8 cellular contexts compared by ENCODE assay signal in the genomic region with DNA sequence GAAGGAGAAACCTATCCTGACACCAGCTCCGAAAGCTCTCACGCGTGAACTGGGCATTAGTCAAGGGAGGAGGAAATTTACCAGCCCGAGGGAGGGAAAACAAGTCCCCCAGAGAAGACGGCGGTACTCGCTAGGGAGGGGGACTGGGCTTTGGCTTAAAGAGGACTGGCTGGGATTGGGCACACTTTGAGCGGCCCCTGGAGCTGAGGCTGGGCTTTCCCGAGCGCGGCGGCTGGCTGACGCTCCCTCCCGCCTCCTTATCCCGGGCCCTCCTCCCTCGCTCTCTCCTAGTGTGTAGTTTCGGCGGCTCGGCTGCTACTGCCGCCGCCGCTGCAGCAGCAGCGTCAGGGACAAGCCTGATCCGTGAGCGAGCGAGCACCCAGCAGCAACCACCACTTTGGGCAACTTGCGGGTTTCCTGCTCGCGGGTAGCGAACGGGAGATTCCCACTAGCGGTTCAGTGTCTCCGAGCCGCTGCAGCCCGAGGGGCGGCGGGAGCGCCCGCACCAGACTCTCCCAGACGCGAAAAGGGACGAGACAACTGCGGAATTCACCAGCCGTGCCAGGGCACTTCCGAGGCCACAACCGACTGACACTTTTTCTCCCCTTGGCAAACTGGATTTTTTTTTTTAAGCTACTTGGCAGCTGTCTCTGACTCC. TPM values are rescaled to one million over a fixed set of nuclear protein-coding genes. Genes with fewer than 3 reads are reported as not detected.
DNase-seq lines count a peak whose midpoint lies in the region; ATAC-seq and TF ChIP-seq lines count a peak whose summit lies in the region.

No MANE protein-coding gene starts in this region.

- H3K36me3 ChIP-seq in mammary epithelial cell (ENCODE audit: insufficient read depth, low read length) (no peaks in the 10 kb centered on the region), spleen (no peaks in the 10 kb centered on the region)

- H3K9me3 ChIP-seq in mammary epithelial cell (replicated peaks; ENCODE audit: insufficient read depth, low read length) (no peaks in the 10 kb centered on the region), spleen (peaks cover 0 to 5% (median 0%) of the 10 kb centered on the region in 8 donors)

- intact Hi-C loops in mammary epithelial cell (cut with micrococcal nuclease) (loop anchor here (1.0 to 10.0 kb wide), 8 partner anchors 37 to 1548 kb away; no protein-coding TSS in a partner anchor), spleen (cut with DNase I; ENCODE audit: low total_unique reads) (no loop called here)

- BruUV-seq in mammary epithelial cell (replicated peaks; lab: Mats Ljungman, UMichigan): no TSS peak

- no peaks in the 10 kb centered on the region for H3K9me3 Mint-ChIP-seq in activated CD4-positive, alpha-beta T cell treated with anti-CD3 and anti-CD28 coated beads, Interleukin-2, amount 10 ng/mL, durations not matched to agents 7 days and 5 days

- H3K27me3 ChIP-seq in mammary epithelial cell (ENCODE audit: insufficient read depth, low read length): no peaks in the 10 kb centered on the region
- H3K27me3 ChIP-seq in spleen (replicated peaks in 1 of 7): peaks cover 0 to 82% (median 43%) of the 10 kb centered on the region in 7 donors

- peaks cover 30% of the 10 kb centered on the region for H3K79me2 ChIP-seq in mammary epithelial cell (ENCODE audit: insufficient read depth, low read length)

- no peak for DNase-seq in activated CD4-positive, alpha-beta T cell treated with anti-CD3 and anti-CD28 coated beads, Interleukin-2, amount 10 ng/mL, durations not matched to agents 7 days and 5 days
- no peak for DNase-seq in activated CD4-positive, alpha-beta T cell treated with anti-CD3 and anti-CD28 coated beads, Interleukin-2, amount 50 U/mL, for 48 hours
- DNase-seq in NCI-H2196 (lab: John Stamatoyannopoulos, UW; ENCODE audit: unreplicated experiment): peak; percentile 52
- DNase-seq in mammary epithelial cell: peak; percentile 78
- peak; percentile 47 for DNase-seq in inferior parietal cortex (ENCODE audit: extremely low spot score)
- DNase-seq in spleen: peak; percentile 78
- no peak for DNase-seq in effector CD8-positive, alpha-beta T cell (lab: John Stamatoyannopoulos, UW)

- 3% methylated on average over 22 of the region's 46 CpGs for WGBS in mammary epithelial cell (ENCODE audit: low coverage, missing lambda C conversion rate)
- WGBS in spleen, 5 donors: 0 to 2% (median 1%) methylated on average over 26 to 46 of the region's 46 CpGs

- H3K4me3 ChIP-seq in mammary epithelial cell (replicated peaks in 1 of 3; ENCODE audit: insufficient read depth in 1 of 3, low read depth in 2 of 3, low read length in 3 of 3) (peak overlapping the region; percentile 79 to 89 (median 81)), spleen (peak overlapping the region; percentile 41 to 73 (median 51))

- POLR2A ChIA-PET in activated CD4-positive, alpha-beta T cell treated with anti-CD3 and anti-CD28 coated beads, Interleukin-2, amount 10 ng/mL, durations not matched to agents 7 days and 5 days (lab: Charles Lee): no interaction called here

- no peak for TF ChIP-seq POLR2A in spleen (IDR thresholded peaks at IDR 0.05)

- peaks cover 23% of the 10 kb centered on the region for H3K4me1 Mint-ChIP-seq in activated CD4-positive, alpha-beta T cell treated with anti-CD3 and anti-CD28 coated beads, Interleukin-2, amount 10 ng/mL, durations not matched to agents 7 days and 5 days

- H3K27me3 Mint-ChIP-seq in activated CD4-positive, alpha-beta T cell treated with anti-CD3 and anti-CD28 coated beads, Interleukin-2, amount 10 ng/mL, durations not matched to agents 7 days and 5 days: peaks cover 56% of the 10 kb centered on the region

- CTCF ChIA-PET in activated CD4-positive, alpha-beta T cell treated with anti-CD3 and anti-CD28 coated beads, Interleukin-2, amount 10 ng/mL, durations not matched to agents 7 days and 5 days (lab: Charles Lee): no interaction called here
- CTCF ChIA-PET in mammary epithelial cell (lab: Charles Lee; ENCODE audit: low non-redundant PET): interaction anchor here (0.5 kb wide), 1 partner anchor 357 kb away, joined by 3 read pairs; no protein-coding TSS in a partner anchor

- H3K4me1 ChIP-seq in mammary epithelial cell (ENCODE audit: insufficient read depth, low read length) (peaks cover 36% of the 10 kb centered on the region), spleen (peaks cover 8 to 68% (median 22%) of the 10 kb centered on the region in 6 donors)

- TF ChIP-seq CTCF in mammary epithelial cell (conservative IDR thresholded peaks at IDR 0.05 in 1 of 2, IDR thresholded peaks at IDR 0.05 in 1 of 2; ENCODE audit: extremely low read depth in 1 of 2, insufficient read depth in 1 of 2, low read depth in 1 of 2, low read length in 2 of 2) (no peak), spleen (IDR thresholded peaks at IDR 0.05 in 8 of 11, conservative IDR thresholded peaks at IDR 0.05 in 3 of 11) (no peak)

- H3K27ac ChIP-seq in mammary epithelial cell (ENCODE audit: insufficient read depth, low read depth, low read length) (peak overlapping the region; percentile 35), spleen (peak overlapping the region in 7 of 8 donors; percentile 66 to 87 (median 82))

- H3K36me3 Mint-ChIP-seq in activated CD4-positive, alpha-beta T cell treated with anti-CD3 and anti-CD28 coated beads, Interleukin-2, amount 10 ng/mL, durations not matched to agents 7 days and 5 days (ENCODE audit: low read depth): peaks cover 6% of the 10 kb centered on the region

- no peak for ATAC-seq in GM18858 (IDR thresholded peaks at IDR 0.05; ENCODE audit: unreplicated experiment)

- H2AFZ ChIP-seq in mammary epithelial cell (ENCODE audit: low read depth, low read length): peak overlapping the region; percentile 95

- H3K4me2 ChIP-seq in mammary epithelial cell (ENCODE audit: insufficient read depth, low read depth, low read length): peak overlapping the region; percentile 99

- H3K9ac ChIP-seq in mammary epithelial cell (ENCODE audit: insufficient read depth, low read length): peak overlapping the region; percentile 58

- peak overlapping the region; percentile 47 for H3K4me3 Mint-ChIP-seq in activated CD4-positive, alpha-beta T cell treated with anti-CD3 and anti-CD28 coated beads, Interleukin-2, amount 10 ng/mL, durations not matched to agents 7 days and 5 days

- no peaks in the 10 kb centered on the region for H4K20me1 ChIP-seq in mammary epithelial cell (ENCODE audit: insufficient read depth, low read length)

- H3K27ac Mint-ChIP-seq in activated CD4-positive, alpha-beta T cell treated with anti-CD3 and anti-CD28 coated beads, Interleukin-2, amount 10 ng/mL, durations not matched to agents 7 days and 5 days: peak overlapping the region; percentile 84

- in situ Hi-C loops in mammary epithelial cell (cut with MboI; ENCODE audit: low sequenced_read_pairs in 2 of 2): loop anchor here (5.0 to 25.0 kb wide), 6 partner anchors 38 to 955 kb away; no protein-coding TSS in a partner anchor

- dilution Hi-C loops in mammary epithelial cell (cut with HindIII; ENCODE audit: low sequenced_read_pairs): no loop called here

RNA-seq across cellular contexts. Expression of a gene that starts 0.7 kb away (rescaled TPM):
- not detected for total RNA-seq in activated CD4-positive, alpha-beta T cell treated with anti-CD3 and anti-CD28 coated beads, Interleukin-2, amount 10 ng/mL, durations not matched to agents 7 days and 5 days
- total RNA-seq in mammary epithelial cell (10 to 100 TPM; 22.6 to 94.5 TPM), spleen (100 to 1,000 TPM in 5 of 7 donors, 10 to 100 TPM in 2; 38.7 to 116 (median 103) TPM)
- polyA plus RNA-seq in mammary epithelial cell (15.1 TPM), spleen (1 to 10 TPM in 2 of 3 donors, under 1 TPM in 1; 0.86 to 3.9 (median 1.0) TPM)
- polyA minus RNA-seq in mammary epithelial cell: 40.4 TPM

Comparison
In these comparisons a context has a peak if more than half of its experiments do, and no peak if none do; other contexts are left out.
1. DNase-seq: peak in NCI-H2196 (single experiment), mammary epithelial cell (single experiment), inferior parietal cortex (single experiment) and spleen (single experiment); none in activated CD4-positive, alpha-beta T cell treated with anti-CD3 and anti-CD28 coated beads, Interleukin-2, amount 10 ng/mL, durations not matched to agents 7 days and 5 days (single experiment), activated CD4-positive, alpha-beta T cell treated with anti-CD3 and anti-CD28 coated beads, Interleukin-2, amount 50 U/mL, for 48 hours (0 of 2) and effector CD8-positive, alpha-beta T cell (single experiment).
2. RNA of a gene that starts 0.7 kb away (total RNA-seq): 38.7 to 116 TPM in spleen and 22.6 to 94.5 TPM in mammary epithelial cell; not detected in activated CD4-positive, alpha-beta T cell treated with anti-CD3 and anti-CD28 coated beads, Interleukin-2, amount 10 ng/mL, durations not matched to agents 7 days and 5 days; every median in the first group is over 10 times any median in the second.